8 cellular contexts compared by ENCODE assay signal in the genomic region with DNA sequence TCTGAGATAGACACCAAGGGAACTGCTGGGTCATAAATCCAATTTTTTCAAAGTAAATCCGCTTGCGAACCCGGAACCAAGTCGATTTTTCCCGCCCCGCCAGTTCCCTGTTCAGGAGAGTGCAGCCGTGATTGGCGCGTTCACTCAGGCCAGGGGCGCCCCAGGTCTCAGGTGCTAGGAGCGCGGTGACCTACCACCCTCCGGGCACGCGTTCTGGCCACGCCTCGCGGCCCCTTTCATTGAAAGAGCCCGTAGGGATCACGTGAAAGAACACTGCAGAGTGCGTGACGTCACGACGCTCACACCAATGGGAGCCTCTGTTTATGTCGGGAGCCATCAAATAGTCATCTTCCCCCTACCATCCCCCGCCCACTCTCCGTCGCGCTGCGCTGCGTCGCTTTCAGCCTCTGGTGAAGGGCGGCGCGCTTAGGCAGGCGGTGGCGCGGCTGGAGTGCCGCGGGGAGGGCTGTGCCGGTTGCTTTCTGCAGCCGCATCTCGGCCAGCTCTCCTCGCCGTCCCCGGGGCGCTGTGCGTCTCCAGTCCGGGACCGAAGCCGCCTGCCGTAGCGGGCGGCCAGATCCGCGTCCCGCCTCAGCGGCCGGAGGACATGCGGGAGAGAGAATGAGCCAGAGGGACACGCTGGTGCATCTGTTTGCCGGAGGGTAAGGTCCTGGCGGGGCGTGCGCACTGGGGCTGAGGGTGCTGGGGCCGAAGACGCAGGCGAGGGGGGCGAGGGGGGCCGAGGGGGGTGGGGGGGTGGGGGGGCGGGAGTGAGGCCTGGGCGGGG. TPM values are rescaled to one million over a fixed set of nuclear protein-coding genes. Genes with fewer than 3 reads are reported as not detected.
DNase-seq lines count a peak whose midpoint lies in the region; ATAC-seq and TF ChIP-seq lines count a peak whose summit lies in the region.

A gene with protein sequence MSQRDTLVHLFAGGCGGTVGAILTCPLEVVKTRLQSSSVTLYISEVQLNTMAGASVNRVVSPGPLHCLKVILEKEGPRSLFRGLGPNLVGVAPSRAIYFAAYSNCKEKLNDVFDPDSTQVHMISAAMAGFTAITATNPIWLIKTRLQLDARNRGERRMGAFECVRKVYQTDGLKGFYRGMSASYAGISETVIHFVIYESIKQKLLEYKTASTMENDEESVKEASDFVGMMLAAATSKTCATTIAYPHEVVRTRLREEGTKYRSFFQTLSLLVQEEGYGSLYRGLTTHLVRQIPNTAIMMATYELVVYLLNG (plus strand): TSS at position 403 of the 787 bp plus-strand sequence. CDS start 219 bp downstream, at position 622.

- H3K79me1 ChIP-seq in trophoblast cell (ENCODE audit: low read length) = peaks cover 7% of the 10 kb centered on the region

- H3K4me1 ChIP-seq in adipocyte (ENCODE audit: control insufficient read depth, insufficient read depth, low read length) (peaks cover 27% of the 10 kb centered on the region), trophoblast cell (ENCODE audit: control insufficient read depth in 1 of 2, insufficient read depth in 2 of 2, low read length in 2 of 2) (no peaks in the 10 kb centered on the region), transverse colon (peaks cover 4 to 35% (median 24%) of the 10 kb centered on the region in 4 donors)

- no peaks in the 10 kb centered on the region for H3K36me3 ChIP-seq in adipocyte (ENCODE audit: control insufficient read depth, insufficient read depth, low read length, severe bottlenecking)
- H3K36me3 ChIP-seq in trophoblast cell (ENCODE audit: control insufficient read depth in 1 of 2, insufficient read depth in 2 of 2, low read length in 2 of 2) = no peaks in the 10 kb centered on the region
- no peaks in the 10 kb centered on the region for H3K36me3 ChIP-seq in transverse colon

- ATAC-seq in HG02798 (IDR thresholded peaks at IDR 0.05; ENCODE audit: poor library complexity, unreplicated experiment) = peak; percentile 97

- H4K12ac ChIP-seq in trophoblast cell (ENCODE audit: low read depth, low read length) = peak within 1 kb of the TSS; percentile 92

- peak within 1 kb of the TSS; percentile 50 for H2BK12ac ChIP-seq in trophoblast cell (ENCODE audit: low read length)

- peak within 1 kb of the TSS; percentile 81 for H4K91ac ChIP-seq in trophoblast cell (ENCODE audit: low read depth, low read length)

- TF ChIP-seq POLR2A in transverse colon (IDR thresholded peaks at IDR 0.05) = peak; percentile 98

- H3K4me3 ChIP-seq in GM12875 (ENCODE audit: low read depth, low read length) (peak within 1 kb of the TSS; percentile 97), adipocyte (ENCODE audit: low read length) (peak within 1 kb of the TSS; percentile 98), trophoblast cell (ENCODE audit: low read depth, low read length) (peak within 1 kb of the TSS; percentile 97), transverse colon (peak within 1 kb of the TSS; percentile 73 to 93 (median 92))

- in situ Hi-C loops in transverse colon (cut with MboI; ENCODE audit: low pct_ligation_motif_present in 1 of 4, low pct_unique_long_range_greater_than_20kb in 1 of 4, low sequenced_read_pairs in 3 of 4) = no loop called here

- H3K4ac ChIP-seq in trophoblast cell (ENCODE audit: low read depth, low read length) = peak within 1 kb of the TSS; percentile 84

- peak within 1 kb of the TSS; percentile 98 for H2AFZ ChIP-seq in trophoblast cell (ENCODE audit: insufficient read depth, low read length, poor library complexity)

- H2AK5ac ChIP-seq in trophoblast cell (ENCODE audit: low read length) = peak within 1 kb of the TSS; percentile 30

- intact Hi-C loops in cardiac septum (cut with DNase I) (no loop called here), transverse colon (cut with DNase I; ENCODE audit: low total_unique reads) (loop anchor here (5.0 kb wide), 1 partner anchor 1636 kb away; a partner anchor contains a TSS)

- H3K9ac ChIP-seq in adipocyte (ENCODE audit: low read length) = peak within 1 kb of the TSS; percentile 97
- H3K9ac ChIP-seq in trophoblast cell (ENCODE audit: low read length) = peak within 1 kb of the TSS; percentile 95

- H3K14ac ChIP-seq in trophoblast cell (ENCODE audit: low read length) = peak within 1 kb of the TSS; percentile 96

- DNase-seq in NCI-H1436 (lab: John Stamatoyannopoulos, UW) = peak; percentile 100
- DNase-seq in T follicular helper cell (ENCODE audit: low read depth) = peak; percentile 92
- DNase-seq in adipocyte (ENCODE audit: low read depth) = peak; percentile 99
- peak; percentile 98 for DNase-seq in cardiac septum (ENCODE audit: low spot score)
- DNase-seq in trophoblast cell = peak; percentile 98 to 99
- peak; percentile 98 for DNase-seq in transverse colon

- no peak within 1 kb of the TSS for H3K23ac ChIP-seq in trophoblast cell (ENCODE audit: low read length)

- H4K8ac ChIP-seq in trophoblast cell (ENCODE audit: low read depth, low read length) = peak within 1 kb of the TSS; percentile 97

- TF ChIP-seq CTCF in GM12875 (IDR thresholded peaks at IDR 0.05; ENCODE audit: borderline replicate concordance, insufficient read depth, low read depth, low read length) = no peak
- peak in 1 of 5 experiments; percentile 21 for TF ChIP-seq CTCF in transverse colon (IDR thresholded peaks at IDR 0.05)

- H3K27me3 ChIP-seq in adipocyte (replicated peaks; ENCODE audit: control insufficient read depth, insufficient read depth, low read length) (no peaks in the 10 kb centered on the region), trophoblast cell (ENCODE audit: insufficient read depth, low read length) (no peaks in the 10 kb centered on the region), transverse colon (no peaks in the 10 kb centered on the region)

- peaks cover 7% of the 10 kb centered on the region for H3K79me2 ChIP-seq in trophoblast cell (ENCODE audit: control insufficient read depth, insufficient read depth, low read length, poor library complexity)

- H3K27ac ChIP-seq in trophoblast cell (ENCODE audit: low read depth, low read length) (peak within 1 kb of the TSS; percentile 88), transverse colon (peak within 1 kb of the TSS; percentile 97 to 99 (median 99))

- peak within 1 kb of the TSS; percentile 91 for H3K4me2 ChIP-seq in trophoblast cell (ENCODE audit: low read length)

- WGBS in trophoblast cell (ENCODE audit: extremely low coverage, insufficient coverage, insufficient read length) = no CpG with 5 or more reads among the region's 72 CpGs
- WGBS in transverse colon (ENCODE audit: low coverage in 1 of 2), 2 donors = 1% methylated on average over 59 of the region's 72 CpGs; no CpG with 5 or more reads in 1 of the 2 donors

- peak within 1 kb of the TSS; percentile 88 for H2BK120ac ChIP-seq in trophoblast cell (ENCODE audit: insufficient read depth, low read length, poor library complexity)

- H2BK5ac ChIP-seq in trophoblast cell (ENCODE audit: low read depth, low read length, poor library complexity) = peak within 1 kb of the TSS; percentile 86

- H3K9me3 ChIP-seq in adipocyte (ENCODE audit: control insufficient read depth, low read length) (no peaks in the 10 kb centered on the region), trophoblast cell (ENCODE audit: insufficient read depth, low read depth, low read length) (no peaks in the 10 kb centered on the region), transverse colon (no peaks in the 10 kb centered on the region)

- peak within 1 kb of the TSS; percentile 94 for H3K18ac ChIP-seq in trophoblast cell (ENCODE audit: low read length)

- TF ChIP-seq EP300 in transverse colon (IDR thresholded peaks at IDR 0.05; ENCODE audit: low read depth) = no peak

RNA-seq across cellular contexts. Expression of the gene that starts here (rescaled TPM):
- total RNA-seq in cardiac septum = 66.0 TPM
- 30.9 and 31.9 TPM in 2 replicates for polyA plus RNA-seq in trophoblast cell (2013)
- 10 to 100 TPM; 48.0 to 87.6 (median 54.8) TPM for total RNA-seq in transverse colon

Comparison
In these comparisons a context has a peak if more than half of its experiments do, and no peak if none do; other contexts are left out.
1. Peak in every context shown above with its lines: DNase-seq, ATAC-seq, H3K4me3 ChIP-seq and H3K27ac ChIP-seq.